ENCODE assay signal across 17 cellular contexts in the genomic region with DNA sequence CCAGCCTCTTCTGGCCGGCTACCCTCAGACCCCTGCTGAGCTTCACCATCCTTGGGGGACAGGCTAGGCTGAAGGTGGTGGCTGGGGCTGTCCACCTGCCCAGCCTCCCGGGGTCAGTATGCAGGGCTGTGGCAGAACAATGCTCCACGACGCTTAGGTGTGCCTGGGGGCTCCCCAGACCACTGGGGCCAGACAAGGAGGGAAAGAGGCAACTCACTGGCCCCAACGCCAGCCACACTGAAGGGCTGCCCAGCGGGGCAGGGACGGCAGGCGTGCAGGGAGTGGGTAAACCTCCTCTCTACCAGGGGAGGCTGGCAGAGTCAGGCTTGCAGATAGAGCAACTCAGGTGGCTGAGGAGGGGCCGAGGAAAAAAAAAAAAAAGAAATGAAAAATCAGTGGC. TPM values are rescaled to one million over a fixed set of nuclear protein-coding genes. Genes with fewer than 3 reads are reported as not detected.
DNase-seq lines count a peak whose midpoint lies in the region; TF ChIP-seq lines count a peak whose summit lies in the region.
"Had no signal": no experiment of that assay in that cellular context is flagged by ENCODE, and none has a peak within 500 bp of the region (broad histone marks: within the 10 kb centered on the region; RNA-seq: fewer than 3 reads in every experiment).

No MANE protein-coding gene starts in this region.

- CTCF ChIA-PET in Calu3 (lab: Charles Lee) (no interaction called here), RWPE1 (lab: Yijun Ruan, JAX) (interaction anchor here (0.7 to 1.9 kb wide), 4 partner anchors 28 to 376 kb away, joined by 4 to 7 read pairs (median 6); no protein-coding TSS in a partner anchor)

- intact Hi-C loops in Calu3 (cut with micrococcal nuclease; ENCODE audit: unreplicated experiment) = no loop called here
- intact Hi-C loops in esophagus muscularis mucosa (cut with DNase I) = no loop called here
- intact Hi-C loops in spleen (cut with DNase I; ENCODE audit: low total_unique reads) = loop anchor here (5.0 kb wide), 1 partner anchor 43 kb away; no protein-coding TSS in a partner anchor

- H3K36me3 Mint-ChIP-seq in Calu3 (ENCODE audit: insufficient read depth, unreplicated experiment) = peaks cover 72% of the 10 kb centered on the region

- H3K27ac ChIP-seq in RWPE1 (peak overlapping the region; percentile 16), esophagus muscularis mucosa (replicated peaks in 1 of 4) (peak overlapping the region in 3 of 4 donors; percentile 7 to 84 (median 82)), spleen (no peak overlapping the region)

- no peak for TF ChIP-seq POLR2A in esophagus muscularis mucosa (IDR thresholded peaks at IDR 0.05; ENCODE audit: low read depth)
- TF ChIP-seq POLR2A in spleen (IDR thresholded peaks at IDR 0.05) = no peak

- TF ChIP-seq EP300 in esophagus muscularis mucosa (IDR thresholded peaks at IDR 0.05) = no peak

- H3K27me3 ChIP-seq in esophagus muscularis mucosa (no peaks in the 10 kb centered on the region), spleen (replicated peaks in 1 of 7) (no peaks in the 10 kb centered on the region)

- H3K36me3 ChIP-seq in esophagus muscularis mucosa (peaks cover 31 to 63% (median 62%) of the 10 kb centered on the region in 4 donors), spleen (peaks cover 3 to 75% (median 58%) of the 10 kb centered on the region in 6 donors)

- 86% methylated on average over 7 of the region's 9 CpGs for WGBS in esophagus muscularis mucosa
- WGBS in spleen, 5 donors = 91 to 98% (median 95%) methylated on average over 9 of the region's 9 CpGs

- H3K9me3 Mint-ChIP-seq in Calu3 (ENCODE audit: low read depth, unreplicated experiment) = peaks cover 2% of the 10 kb centered on the region

- no peak for DNase-seq in Calu3
- DNase-seq in RWPE1 (ENCODE audit: low spot score) = no peak
- DNase-seq in esophagus muscularis mucosa (ENCODE audit: extremely low spot score) = no peak
- DNase-seq in spleen = peak; percentile 51
- DNase-seq in NCI-H1092 (lab: John Stamatoyannopoulos, UW) = no peak
- no peak for DNase-seq in NCI-H524 (lab: John Stamatoyannopoulos, UW)
- no peak for DNase-seq in NCI-H774 (lab: John Stamatoyannopoulos, UW)
- DNase-seq: C1 segment of cervical spinal cord, DND-41, MM.1S, NCI-H1092 treated with DMSO at 0.1 percent for 48 hours, NCI-H2081 treated with DMSO at 0.1 percent for 48 hours, NCI-H446 treated with DMSO at 0.1 percent for 48 hours, OCI-M1, RPMI8226, SIG-M5 had no signal

- no peak overlapping the region for H3K27ac Mint-ChIP-seq in Calu3 (ENCODE audit: unreplicated experiment)

- H3K4me3 Mint-ChIP-seq in Calu3 (ENCODE audit: low read depth, unreplicated experiment) = no peak overlapping the region

- H3K4me1 ChIP-seq in esophagus muscularis mucosa (peaks cover 11 to 45% (median 41%) of the 10 kb centered on the region in 4 donors), spleen (peaks cover 0 to 25% (median 2%) of the 10 kb centered on the region in 6 donors)

- TF ChIP-seq CTCF in Calu3 (IDR thresholded peaks at IDR 0.05; ENCODE audit: unreplicated experiment) (no peak), RWPE1 (conservative IDR thresholded peaks at IDR 0.05; ENCODE audit: low read depth) (no peak), esophagus muscularis mucosa (IDR thresholded peaks at IDR 0.05) (no peak), spleen (IDR thresholded peaks at IDR 0.05 in 8 of 11, conservative IDR thresholded peaks at IDR 0.05 in 3 of 11) (no peak)

- H3K4me3 ChIP-seq in esophagus muscularis mucosa = no peak overlapping the region
- H3K4me3 ChIP-seq in spleen = no peak overlapping the region
- H3K4me3 ChIP-seq: HAP-1 had no signal

- no peaks in the 10 kb centered on the region for H3K9me3 ChIP-seq in esophagus muscularis mucosa
- H3K9me3 ChIP-seq in spleen = no peaks in the 10 kb centered on the region
- H3K9me3 ChIP-seq: HAP-1 had no signal

- POLR2A ChIA-PET in RWPE1 (lab: Yijun Ruan, JAX; ENCODE audit: low non-redundant PET) = no interaction called here

- no peaks in the 10 kb centered on the region for H3K27me3 Mint-ChIP-seq in Calu3 (ENCODE audit: unreplicated experiment)

- BruUV-seq in Calu3 (replicated peaks; lab: Mats Ljungman, UMichigan) = TSS peak; percentile 10

- peaks cover 16% of the 10 kb centered on the region for H3K4me1 Mint-ChIP-seq in Calu3 (ENCODE audit: low read depth, unreplicated experiment)

RNA-seq across cellular contexts. Expression of a gene that starts 11.5 kb away (rescaled TPM):
- total RNA-seq in Calu3 (2022) (212 TPM in 2 replicates), esophagus muscularis mucosa (100 to 1,000 TPM in 1 of 4 donors, 10 to 100 TPM in 3; 66.8 to 104 (median 78.3) TPM), spleen (100 to 1,000 TPM; 110 to 140 (median 131) TPM)
- polyA plus RNA-seq in spleen = 10 to 100 TPM; 62.3 to 76.9 (median 69.5) TPM

RNA-seq across cellular contexts. Expression of a gene that starts 29.0 kb away (rescaled TPM):
- 36.0 and 37.5 TPM in 2 replicates for total RNA-seq in Calu3 (2022)
- total RNA-seq in esophagus muscularis mucosa = 10 to 100 TPM; 22.2 to 50.3 (median 30.7) TPM
- 10 to 100 TPM; 15.3 to 24.8 (median 20.3) TPM for total RNA-seq in spleen
- polyA plus RNA-seq in spleen = 10 to 100 TPM in 2 of 3 donors, 1 to 10 TPM in 1; 9.6 to 14.3 (median 12.2) TPM

Comparison
In these comparisons a context has a peak if more than half of its experiments do, and no peak if none do; other contexts are left out.
1. H3K27ac ChIP-seq: peak in RWPE1 (single experiment) and esophagus muscularis mucosa (3 of 4); none in spleen (0 of 8).